In the genomic region with DNA sequence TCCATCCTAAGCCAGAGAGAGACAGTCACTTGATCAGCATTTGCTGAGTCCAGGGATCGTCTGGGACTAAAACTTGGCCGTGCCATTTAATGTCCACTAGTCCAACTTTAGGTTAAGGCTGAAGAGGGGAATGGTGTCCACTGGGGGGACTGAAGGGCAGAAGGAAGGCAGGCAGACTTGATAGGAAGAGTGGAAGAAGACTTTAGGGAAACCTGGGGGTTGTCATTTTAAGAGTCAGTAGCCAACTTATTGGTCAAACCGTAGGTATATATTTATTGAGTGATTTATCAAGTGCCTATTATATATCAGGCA, we compare ENCODE assay signal across 12 cellular contexts. TPM values are rescaled to one million over a fixed set of nuclear protein-coding genes. Genes with fewer than 3 reads are reported as not detected.
A peak's percentile ranks its signal among the peaks of the same experiment; 100 is the strongest.
DNase-seq lines count a peak whose midpoint lies in the region; ATAC-seq and TF ChIP-seq lines count a peak whose summit lies in the region.
"Had no signal": no experiment of that assay in that cellular context is flagged by ENCODE, and none has a peak within 500 bp of the region (broad histone marks: within the 10 kb centered on the region; RNA-seq: fewer than 3 reads in every experiment).

No MANE protein-coding gene starts in this region.

- peak overlapping the region; percentile 92 for H3K9ac ChIP-seq in IMR-90 (ENCODE audit: low read depth, low read length)

- peak overlapping the region; percentile 92 for H2BK5ac ChIP-seq in IMR-90 (ENCODE audit: low read depth, low read length, poor library complexity, severe bottlenecking)

- no peaks in the 10 kb centered on the region for H3K36me3 Mint-ChIP-seq in neural crest cell (ENCODE audit: low read depth)

- TF ChIP-seq POLR2A in IMR-90 (IDR thresholded peaks at IDR 0.05; ENCODE audit: low read depth, low read length), result no peak
- TF ChIP-seq POLR2A in transverse colon (IDR thresholded peaks at IDR 0.05), result no peak

- TF ChIP-seq EP300 in transverse colon (IDR thresholded peaks at IDR 0.05; ENCODE audit: low read depth), result no peak

- peak overlapping the region; percentile 86; the same call in 2 of the 3 replicates for H2BK15ac ChIP-seq in IMR-90 (ENCODE audit: low read depth, low read length)

- H3K23ac ChIP-seq in IMR-90 (ENCODE audit: low read depth, low read length), result peak overlapping the region; percentile 97

- H2AK5ac ChIP-seq in IMR-90 (ENCODE audit: low read depth, low read length), result peak overlapping the region; percentile 86

- H3K4me3 Mint-ChIP-seq in neural crest cell, result peak overlapping the region; percentile 84

- peak overlapping the region; percentile 83 for H3K4me2 ChIP-seq in IMR-90 (ENCODE audit: low read depth, low read length)

- H3K27me3 ChIP-seq in IMR-90 (ENCODE audit: control insufficient read depth, insufficient read depth, low read length), result no peaks in the 10 kb centered on the region
- H3K27me3 ChIP-seq in transverse colon, result peaks cover 32% of the 10 kb centered on the region
- H3K27me3 ChIP-seq in BE2C, result no peaks in the 10 kb centered on the region

- peak overlapping the region; percentile 97 for H3K14ac ChIP-seq in IMR-90 (replicated peaks; ENCODE audit: low read depth, low read length)

- peak overlapping the region; percentile 96 for H3K4ac ChIP-seq in IMR-90 (ENCODE audit: low read depth, low read length)

- no CpG with 5 or more reads among the region's 3 CpGs for WGBS in IMR-90 (ENCODE audit: extremely low coverage in 2 of 2, insufficient read length in 1 of 2), 2 experiments
- WGBS in transverse colon (ENCODE audit: low coverage in 1 of 2), 2 donors, result 45 to 67% methylated on average over 1 to 3 of the region's 3 CpGs

- peaks cover 20% of the 10 kb centered on the region for H3K4me1 Mint-ChIP-seq in neural crest cell

- H4K5ac ChIP-seq in IMR-90 (ENCODE audit: low read depth, low read length), result peak overlapping the region; percentile 76; the same call in 1 of the 2 replicates

- H3K18ac ChIP-seq in IMR-90 (ENCODE audit: low read depth, low read length), result peak overlapping the region; percentile 90

- peak overlapping the region; percentile 94 to 95; a peak in 3 of 4 replicates for H4K8ac ChIP-seq in IMR-90 (ENCODE audit: low read depth in 2 of 2, low read length in 2 of 2)

- DNase-seq in IMR-90, result no peak
- no peak for DNase-seq in neural crest cell (ENCODE audit: low read depth, low spot score)
- DNase-seq in transverse colon, result no peak
- no peak for DNase-seq in BE2C
- DNase-seq in stimulated activated CD4-positive, alpha-beta T cell treated with anti-CD3 and anti-CD28 coated beads, Interleukin-2, amount 100 ng/mL, for 48 hours, result no peak
- DNase-seq: head of caudate nucleus, NCI-H2171 had no signal

- H4K91ac ChIP-seq in IMR-90 (ENCODE audit: insufficient read depth, low read depth, low read length), result peak overlapping the region; percentile 98

- H3K9me3 ChIP-seq in IMR-90 (ENCODE audit: control insufficient read depth, insufficient read depth, low read length) (no peaks in the 10 kb centered on the region), transverse colon (no peaks in the 10 kb centered on the region), BE2C (no peaks in the 10 kb centered on the region)

- dilution Hi-C loops in IMR-90 (cut with HindIII; ENCODE audit: low sequenced_read_pairs, unreplicated experiment), result no loop called here

- H3K36me3 ChIP-seq in IMR-90 (ENCODE audit: control insufficient read depth, insufficient read depth, low read length) (peaks cover 3% of the 10 kb centered on the region; the same call in 1 of the 2 replicates), transverse colon (no peaks in the 10 kb centered on the region), BE2C (no peaks in the 10 kb centered on the region)

- intact Hi-C loops in IMR-90 (cut with micrococcal nuclease), result loop anchor here (2.0 kb wide), 1 partner anchor 31 kb away; no protein-coding TSS in a partner anchor
- intact Hi-C loops in transverse colon (cut with DNase I; ENCODE audit: low total_unique reads), result loop anchor here (2.0 kb wide), 1 partner anchor 51 kb away; no protein-coding TSS in a partner anchor

- H3K9me3 Mint-ChIP-seq in neural crest cell, result no peaks in the 10 kb centered on the region

- no peak for ATAC-seq in IMR-90 (ENCODE audit: low read depth)
- no peak for ATAC-seq in GM18502 (IDR thresholded peaks at IDR 0.05; ENCODE audit: poor library complexity, unreplicated experiment)
- ATAC-seq: GM12878 had no signal

- H3K27ac Mint-ChIP-seq in neural crest cell (ENCODE audit: unreplicated experiment), result no peak overlapping the region

- POLR2A ChIA-PET in IMR-90 (lab: Charles Lee; ENCODE audit: unreplicated experiment), result no interaction called here

- TF ChIP-seq CTCF in IMR-90 (conservative IDR thresholded peaks at IDR 0.05; ENCODE audit: low read depth, low read length) (0 out of 2 replicates have a peak, but pooled peaks have one; percentile 7), neural crest cell (conservative IDR thresholded peaks at IDR 0.05) (no peak), transverse colon (IDR thresholded peaks at IDR 0.05) (no peak), BE2C (IDR thresholded peaks at IDR 0.05; ENCODE audit: low read depth, low read length) (no peak)

- H3K79me1 ChIP-seq in IMR-90 (ENCODE audit: low read depth in 1 of 2, low read length in 2 of 2), result peaks cover 10 to 47% of the 10 kb centered on the region in 2 experiments

- H3K27me3 Mint-ChIP-seq in neural crest cell (ENCODE audit: low read depth), result peaks cover 42% of the 10 kb centered on the region

- CTCF ChIA-PET in IMR-90 (lab: Yijun Ruan, JAX), result no interaction called here

- peak overlapping the region; percentile 92 for H2BK120ac ChIP-seq in IMR-90 (ENCODE audit: low read depth, low read length)

- peaks cover 23% of the 10 kb centered on the region; the same call in 1 of the 2 replicates for H4K20me1 ChIP-seq in IMR-90 (ENCODE audit: insufficient read depth, low read length)

- H2BK20ac ChIP-seq in IMR-90 (ENCODE audit: low read depth, low read length), result peak overlapping the region; percentile 73

- TF ChIP-seq RAD21 in IMR-90 (IDR thresholded peaks at IDR 0.05; ENCODE audit: low read length), result no peak

- H3K9me1 ChIP-seq in IMR-90 (ENCODE audit: insufficient read depth, low read length), result peaks cover 11% of the 10 kb centered on the region

- in situ Hi-C loops in IMR-90 (cut with MboI; ENCODE audit: low sequenced_read_pairs), result no loop called here
- in situ Hi-C loops in transverse colon (cut with MboI; ENCODE audit: low pct_ligation_motif_present in 1 of 4, low pct_unique_long_range_greater_than_20kb in 1 of 4, low sequenced_read_pairs in 3 of 4), result no loop called here

- H3K4me1 ChIP-seq in IMR-90 (ENCODE audit: control insufficient read depth, insufficient read depth, low read length) (peaks cover 16% of the 10 kb centered on the region), transverse colon (peaks cover 0 to 10% (median 7%) of the 10 kb centered on the region in 4 donors), BE2C (no peaks in the 10 kb centered on the region; the same call in 1 of the 2 replicates)

- H2AFZ ChIP-seq in IMR-90 (replicated peaks; ENCODE audit: low read length, poor library complexity), result peak overlapping the region; percentile 76

- peak overlapping the region; percentile 38 for H2AK9ac ChIP-seq in IMR-90 (replicated peaks; ENCODE audit: low read depth, low read length, poor library complexity)

- H3K56ac ChIP-seq in IMR-90 (ENCODE audit: extremely low read depth, insufficient read depth, low read length), result peak overlapping the region; percentile 99; the same call in 1 of the 2 replicates

- H3K4me3 ChIP-seq in IMR-90 (ENCODE audit: insufficient read depth, low read depth, low read length) (no peak overlapping the region), transverse colon (peak overlapping the region in 2 of 4 donors; percentile 40 to 57), BE2C (ENCODE audit: low read depth, low read length) (no peak overlapping the region)
- H3K4me3 ChIP-seq: GM12878 had no signal

- H3K27ac ChIP-seq in IMR-90 (ENCODE audit: insufficient read depth, low read length), result peak overlapping the region; percentile 91
- peak overlapping the region; percentile 62 for H3K27ac ChIP-seq in cingulate gyrus (ENCODE audit: low read depth, low read length)
- peak overlapping the region; percentile 84 to 91 (median 88) for H3K27ac ChIP-seq in transverse colon

- BruUV-seq in IMR-90 (replicated peaks; lab: Mats Ljungman, UMichigan), result no TSS peak

TF ChIP-seq in IMR-90, 13 proteins besides CTCF, POLR2A, EP300 and RAD21 (continues in another document):
- TF ChIP-seq MAFK (IDR thresholded peaks at IDR 0.05; ENCODE audit: low read depth, low read length) (0 out of 2 replicates have a peak, but pooled peaks have one; percentile 25), FOS (IDR thresholded peaks at IDR 0.05; ENCODE audit: low read depth, low read length) (no peak)

RNA-seq across cellular contexts. Expression of gene LMOD1, which starts 1.3 kb away (rescaled TPM):
- total RNA-seq in IMR-90 (2012; rRNA removed) (44.4 and 53.2 TPM in 2 replicates), neural crest cell (0.19 and 0.39 TPM in 2 replicates), transverse colon (100 to 1,000 TPM in 3 of 4 donors, 10 to 100 TPM in 1; 73.2 to 166 (median 115) TPM)
- 48.6 and 51.7 TPM in 2 replicates for polyA plus RNA-seq in IMR-90 (2012; rRNA removed)
- polyA plus RNA-seq in IMR-90 (2012; cell fraction: cytosol; rRNA removed), result 25.9 and 44.1 TPM in 2 replicates
- polyA plus RNA-seq in IMR-90 (2012; cell fraction: nucleus; rRNA removed; ENCODE audit: low replicate concordance), result 52.3 and 60.1 TPM in 2 replicates
- polyA plus RNA-seq in BE2C (2012; ENCODE audit: insufficient read depth, insufficient read length, low read depth), result 0.40 TPM
- total RNA-seq: SK-MEL-5 had no signal
- polyA plus RNA-seq: GM12878, neural cell had no signal

RNA-seq across cellular contexts. Expression of gene TIMM17A, which starts 7.7 kb away (rescaled TPM):
- total RNA-seq in IMR-90 (2012; rRNA removed) (87.3 and 114 TPM in 2 replicates), neural crest cell (59.6 and 63.9 TPM in 2 replicates), transverse colon (10 to 100 TPM in 3 of 4 donors, 1 to 10 TPM in 1; 3.0 to 37.0 (median 33.7) TPM)
- polyA plus RNA-seq in IMR-90 (2012; rRNA removed), result 66.4 and 80.4 TPM in 2 replicates
- 12.3 and 24.1 TPM in 2 replicates for polyA plus RNA-seq in IMR-90 (2012; cell fraction: cytosol; rRNA removed)
- polyA plus RNA-seq in IMR-90 (2012; cell fraction: nucleus; rRNA removed; ENCODE audit: low replicate concordance), result 11.6 and 52.0 TPM in 2 replicates
- 172 TPM for polyA plus RNA-seq in BE2C (2012; ENCODE audit: insufficient read depth, insufficient read length, low read depth)

RNA-seq across cellular contexts. Expression of gene RNPEP, which starts 34.8 kb away (rescaled TPM):
- total RNA-seq in IMR-90 (2012; rRNA removed), result 39.7 and 49.8 TPM in 2 replicates
- 57.3 and 75.4 TPM in 2 replicates for polyA plus RNA-seq in IMR-90 (2012; rRNA removed)
- 51.9 and 58.2 TPM in 2 replicates for polyA plus RNA-seq in IMR-90 (2012; cell fraction: cytosol; rRNA removed)
- polyA plus RNA-seq in IMR-90 (2012; cell fraction: nucleus; rRNA removed; ENCODE audit: low replicate concordance), result 61.4 and 80.2 TPM in 2 replicates
- total RNA-seq in neural crest cell, result 47.7 and 50.8 TPM in 2 replicates
- 100 to 1,000 TPM; 118 to 285 (median 184) TPM for total RNA-seq in transverse colon
- 49.1 TPM for polyA plus RNA-seq in BE2C (2012; ENCODE audit: insufficient read depth, insufficient read length, low read depth)

RNA-seq across cellular contexts. Expression of gene SHISA4, which starts 59.0 kb away (rescaled TPM):
- total RNA-seq in IMR-90 (2012; rRNA removed), result 10.0 and 11.1 TPM in 2 replicates
- polyA plus RNA-seq in IMR-90 (2012; rRNA removed), result 34.8 and 47.8 TPM in 2 replicates
- 29.9 and 53.0 TPM in 2 replicates for polyA plus RNA-seq in IMR-90 (2012; cell fraction: cytosol; rRNA removed)
- polyA plus RNA-seq in IMR-90 (2012; cell fraction: nucleus; rRNA removed; ENCODE audit: low replicate concordance), result 15.0 and 28.3 TPM in 2 replicates
- 10.8 and 11.7 TPM in 2 replicates for total RNA-seq in neural crest cell
- 1 to 10 TPM; 2.2 to 6.7 (median 4.6) TPM for total RNA-seq in transverse colon
- 3.2 TPM for polyA plus RNA-seq in BE2C (2012; ENCODE audit: insufficient read depth, insufficient read length, low read depth)
- total RNA-seq: GM12878 had no signal

Comparison
In these comparisons a context has a peak if more than half of its experiments do, and no peak if none do; other contexts are left out.
1. RNA of gene LMOD1, which starts 1.3 kb away (total RNA-seq): 73.2 to 166 TPM in transverse colon and 44.4 to 53.2 TPM in IMR-90; 0.19 to 0.39 TPM in neural crest cell; every median in the first group is over 10 times any median in the second.
2. Peak in every context shown above with its lines, with median percentiles within 50 percentile points of each other: H3K27ac ChIP-seq.